ENCODE assay signal across 1 cellular context in genomic region chr2:205297368-205297767, GRCh38.
TF ChIP-seq lines count a peak whose summit lies in the region.

No MANE protein-coding gene starts in this region.

TF ChIP-seq in WTC11, 78 proteins besides CTCF, POLR2A, EP300 and RAD21 (continued from another document):
- TF ChIP-seq ZNF425 (CRISPR knock-in tag; conservative IDR thresholded peaks at IDR 0.05): no peak
- TF ChIP-seq STAT6 (CRISPR knock-in tag; conservative IDR thresholded peaks at IDR 0.05; ENCODE audit: low read depth): no peak
- TF ChIP-seq, protein P1, sequence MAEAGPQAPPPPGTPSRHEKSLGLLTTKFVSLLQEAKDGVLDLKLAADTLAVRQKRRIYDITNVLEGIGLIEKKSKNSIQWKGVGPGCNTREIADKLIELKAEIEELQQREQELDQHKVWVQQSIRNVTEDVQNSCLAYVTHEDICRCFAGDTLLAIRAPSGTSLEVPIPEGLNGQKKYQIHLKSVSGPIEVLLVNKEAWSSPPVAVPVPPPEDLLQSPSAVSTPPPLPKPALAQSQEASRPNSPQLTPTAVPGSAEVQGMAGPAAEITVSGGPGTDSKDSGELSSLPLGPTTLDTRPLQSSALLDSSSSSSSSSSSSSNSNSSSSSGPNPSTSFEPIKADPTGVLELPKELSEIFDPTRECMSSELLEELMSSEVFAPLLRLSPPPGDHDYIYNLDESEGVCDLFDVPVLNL (CRISPR knock-in tag; IDR thresholded peaks at IDR 0.05; ENCODE audit: borderline replicate concordance, low read depth): no peak
- no peak for TF ChIP-seq TP53 (CRISPR knock-in tag; IDR thresholded peaks at IDR 0.05)
